ENCODE assay signal across 26 cellular contexts in the genomic region with DNA sequence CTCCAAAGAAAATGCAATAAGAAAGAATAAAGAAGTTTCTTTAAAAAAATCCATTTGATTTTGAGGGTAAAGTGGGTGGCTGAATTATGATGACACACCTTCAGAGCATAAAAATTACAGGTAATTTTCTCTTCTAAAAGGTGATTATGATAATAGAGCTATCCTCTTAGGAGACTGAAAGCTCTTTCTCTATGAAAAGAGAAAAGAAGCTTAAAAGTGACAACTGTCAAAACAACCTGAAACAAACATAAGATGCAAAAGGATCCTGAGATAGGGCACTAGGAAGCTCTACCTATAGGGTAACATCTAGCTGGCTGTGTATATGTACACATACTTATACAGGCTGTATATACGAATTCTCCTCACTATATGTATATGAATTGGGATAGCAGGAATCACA.
"Had no signal": no experiment of that assay in that cellular context is flagged by ENCODE, and none has a peak within 500 bp of the region (broad histone marks: within the 10 kb centered on the region; RNA-seq: fewer than 3 reads in every experiment).

No MANE protein-coding gene starts in this region.

- H3K36me3 Mint-ChIP-seq: naive thymus-derived CD4-positive, alpha-beta T cell; natural killer cell; stimulated activated effector memory CD8-positive, alpha-beta T cell treated with anti-CD3 and anti-CD28 coated beads, Interleukin-12 subunit alpha, Interleukin-12 subunit beta, amount 100 ng/mL, for 72 hours; stimulated activated naive B cell treated with anti-CD40 and anti-IgM and Interleukin-4, amounts not matched to agents 10 μg/mL and 1 μg/mL and 100 μg/mL, for 72 hours had no signal

- H3K4me3 Mint-ChIP-seq: naive thymus-derived CD4-positive, alpha-beta T cell; natural killer cell; nephron; neural crest cell; stimulated activated effector memory CD8-positive, alpha-beta T cell treated with anti-CD3 and anti-CD28 coated beads, Interleukin-12 subunit alpha, Interleukin-12 subunit beta, amount 100 ng/mL, for 72 hours; stimulated activated naive B cell treated with anti-CD40 and anti-IgM and Interleukin-4, amounts not matched to agents 10 μg/mL and 1 μg/mL and 100 μg/mL, for 72 hours; stimulated activated naive CD8-positive, alpha-beta T cell treated with anti-CD3 and anti-CD28 coated beads, Interleukin-15, Interleukin-2, amounts not matched to agents 100 ng/mL and 50 ng/mL, for 24 hours had no signal

- H3K27ac Mint-ChIP-seq: naive thymus-derived CD4-positive, alpha-beta T cell; natural killer cell; nephron; stimulated activated effector memory CD8-positive, alpha-beta T cell treated with anti-CD3 and anti-CD28 coated beads, Interleukin-12 subunit alpha, Interleukin-12 subunit beta, amount 100 ng/mL, for 72 hours; stimulated activated naive B cell treated with anti-CD40 and anti-IgM and Interleukin-4, amounts not matched to agents 10 μg/mL and 1 μg/mL and 100 μg/mL, for 72 hours; stimulated activated naive CD8-positive, alpha-beta T cell treated with anti-CD3 and anti-CD28 coated beads, Interleukin-15, Interleukin-2, amounts not matched to agents 100 ng/mL and 50 ng/mL, for 24 hours had no signal

- DNase-seq: naive thymus-derived CD4-positive, alpha-beta T cell; natural killer cell; pancreas; right cardiac atrium; right lobe of liver; sigmoid colon; small intestine; stimulated activated CD4-positive, alpha-beta T cell treated with anti-CD3 and anti-CD28 coated beads, Interleukin-15, amount 100 ng/mL, for 24 hours; stimulated activated CD4-positive, alpha-beta T cell treated with anti-CD3 and anti-CD28 coated beads, Interleukin-2, amount 100 ng/mL, for 24 hours; stimulated activated CD4-positive, alpha-beta T cell treated with anti-CD3 and anti-CD28 coated beads, Interleukin-2, amount 100 ng/mL, for 48 hours; stimulated activated CD4-positive, alpha-beta T cell treated with anti-CD3 and anti-CD28 coated beads, Interleukin-4, amount 100 ng/mL, for 24 hours; stimulated activated naive B cell treated with anti-CD40 and anti-IgM and Interleukin-4, amounts not matched to agents 10 μg/mL and 1 μg/mL and 100 μg/mL, for 72 hours; stimulated activated naive CD4-positive, alpha-beta T cell treated with Interleukin-2 at 50 U/mL for 16 hours; stomach; thyroid gland; trophoblast cell; upper lobe of right lung; uterus had no signal

- H3K27ac ChIP-seq: neutrophil, pancreas, prostate gland, right lobe of liver, sigmoid colon, stomach, thoracic aorta, thyroid gland, tibial nerve, upper lobe of right lung, uterus had no signal

- H3K4me1 Mint-ChIP-seq: naive thymus-derived CD4-positive, alpha-beta T cell; natural killer cell; nephron; neural crest cell; stimulated activated effector memory CD8-positive, alpha-beta T cell treated with anti-CD3 and anti-CD28 coated beads, Interleukin-12 subunit alpha, Interleukin-12 subunit beta, amount 100 ng/mL, for 72 hours; stimulated activated naive B cell treated with anti-CD40 and anti-IgM and Interleukin-4, amounts not matched to agents 10 μg/mL and 1 μg/mL and 100 μg/mL, for 72 hours had no signal

- H3K27me3 Mint-ChIP-seq: naive thymus-derived CD4-positive, alpha-beta T cell; stimulated activated naive B cell treated with anti-CD40 and anti-IgM and Interleukin-4, amounts not matched to agents 10 μg/mL and 1 μg/mL and 100 μg/mL, for 72 hours; stimulated activated naive CD8-positive, alpha-beta T cell treated with anti-CD3 and anti-CD28 coated beads, Interleukin-15, Interleukin-2, amounts not matched to agents 100 ng/mL and 50 ng/mL, for 24 hours had no signal

- H3K9me3 Mint-ChIP-seq: neural crest cell; stimulated activated naive B cell treated with anti-CD40 and anti-IgM and Interleukin-4, amounts not matched to agents 10 μg/mL and 1 μg/mL and 100 μg/mL, for 72 hours had no signal

- FAIRE-seq: pancreas, small intestine had no signal
